ENCODE assay signal across 1 cellular context in genomic region chr3:178270838-178271237, GRCh38.
TF ChIP-seq lines count a peak whose summit lies in the region.

No MANE protein-coding gene starts in this region.

TF ChIP-seq in H1, 55 proteins besides CTCF, POLR2A, EP300 and RAD21:
- TF ChIP-seq USF2 (IDR thresholded peaks at IDR 0.05; ENCODE audit: low read length): no peak
- TF ChIP-seq CTBP2 (IDR thresholded peaks at IDR 0.05; ENCODE audit: borderline replicate concordance, insufficient read depth, insufficient read length, low read length): no peak
- no peak for TF ChIP-seq SAP30 (IDR thresholded peaks at IDR 0.05; ENCODE audit: insufficient read depth, insufficient replicate concordance, low read length)
- no peak for TF ChIP-seq GTF2F1 (IDR thresholded peaks at IDR 0.05; ENCODE audit: borderline replicate concordance, low read depth, low read length)
- TF ChIP-seq SP1 (IDR thresholded peaks at IDR 0.05; ENCODE audit: low read depth, low read length): no peak
- TF ChIP-seq SIX5 (IDR thresholded peaks at IDR 0.05; ENCODE audit: low read depth, low read length): no peak
- no peak for TF ChIP-seq MAFK (IDR thresholded peaks at IDR 0.05; ENCODE audit: low read depth, low read length)
- no peak for TF ChIP-seq KDM5A (IDR thresholded peaks at IDR 0.05; ENCODE audit: low read length)
- TF ChIP-seq YY1 (IDR thresholded peaks at IDR 0.05; ENCODE audit: low read depth, low read length): no peak
- no peak for TF ChIP-seq TAF7 (optimal IDR thresholded peaks at IDR 0.05; ENCODE audit: borderline replicate concordance, low read depth, low read length)
- no peak for TF ChIP-seq POU5F1 (IDR thresholded peaks at IDR 0.05; ENCODE audit: low read depth, low read length)
- TF ChIP-seq JUND (IDR thresholded peaks at IDR 0.05; ENCODE audit: low read length): no peak
- TF ChIP-seq CREB1 (IDR thresholded peaks at IDR 0.05): no peak
- no peak for TF ChIP-seq MAX (IDR thresholded peaks at IDR 0.05)
- TF ChIP-seq RFX5 (IDR thresholded peaks at IDR 0.05; ENCODE audit: borderline replicate concordance, low read depth, low read length): no peak
- no peak for TF ChIP-seq HDAC2 (IDR thresholded peaks at IDR 0.05; ENCODE audit: borderline replicate concordance in 1 of 2, low read depth in 2 of 2, low read length in 2 of 2)
- TF ChIP-seq CHD2 (IDR thresholded peaks at IDR 0.05; ENCODE audit: low read length): no peak
- no peak for TF ChIP-seq SUZ12 (IDR thresholded peaks at IDR 0.05; ENCODE audit: low read length)
